In genomic region chr5:178256746-178257145, GRCh38 we compare ENCODE assay signal across 16 cellular contexts. TPM values are rescaled to one million over a fixed set of nuclear protein-coding genes. Genes with fewer than 3 reads are reported as not detected.
DNase-seq lines count a peak whose midpoint lies in the region; ATAC-seq and TF ChIP-seq lines count a peak whose summit lies in the region.
"Had no signal": no experiment of that assay in that cellular context is flagged by ENCODE, and none has a peak within 500 bp of the region (broad histone marks: within the 10 kb centered on the region; RNA-seq: fewer than 3 reads in every experiment).

No MANE protein-coding gene starts in this region.

- TF ChIP-seq POLR2A in uterus (IDR thresholded peaks at IDR 0.05): no peak

- TF ChIP-seq CTCF in DOHH2 (IDR thresholded peaks at IDR 0.05; ENCODE audit: low read depth, low read length, poor library complexity, severe bottlenecking) (no peak), uterus (IDR thresholded peaks at IDR 0.05) (no peak)

- intact Hi-C loops in sciatic nerve (cut with DNase I) (no loop called here), uterus (cut with DNase I; ENCODE audit: low total_unique reads) (no loop called here)

- peak; percentile 18 for ATAC-seq in esophagus mucosa
- ATAC-seq in sciatic nerve: peak; percentile 10
- ATAC-seq in GM18868 (IDR thresholded peaks at IDR 0.05; ENCODE audit: unreplicated experiment): no peak
- no peak for ATAC-seq in T-cell (replicated peaks in 1 of 4)
- ATAC-seq: CD8-positive, alpha-beta T cell; HCT116 had no signal

- H3K4me1 Mint-ChIP-seq in T-cell: no peaks in the 10 kb centered on the region

- peak overlapping the region; percentile 83 for H3K4me2 ChIP-seq in BLaER1
- peak overlapping the region; percentile 66 for H3K4me2 ChIP-seq in DOHH2 (ENCODE audit: low read length)

- H3K79me2 ChIP-seq in DOHH2 (ENCODE audit: control insufficient read depth, low read length): peaks cover 24% of the 10 kb centered on the region

- peaks cover 63% of the 10 kb centered on the region for H3K4me1 ChIP-seq in BLaER1
- H3K4me1 ChIP-seq in DOHH2 (ENCODE audit: control insufficient read depth, low read length): peaks cover 72% of the 10 kb centered on the region
- no peaks in the 10 kb centered on the region for H3K4me1 ChIP-seq in uterus

- no peaks in the 10 kb centered on the region; the same call in 1 of the 2 replicates for H3F3A ChIP-seq in DOHH2 (ENCODE audit: control insufficient read depth, insufficient read depth)

- H3K36me3 ChIP-seq in BLaER1: no peaks in the 10 kb centered on the region
- no peaks in the 10 kb centered on the region for H3K36me3 ChIP-seq in DOHH2 (ENCODE audit: control insufficient read depth, low read length)
- no peaks in the 10 kb centered on the region for H3K36me3 ChIP-seq in uterus

- H3K9me3 ChIP-seq in BLaER1 (no peaks in the 10 kb centered on the region), DOHH2 (ENCODE audit: control insufficient read depth, insufficient read depth, low read length) (no peaks in the 10 kb centered on the region), uterus (no peaks in the 10 kb centered on the region)

- H3K36me3 Mint-ChIP-seq in T-cell: no peaks in the 10 kb centered on the region
- H3K36me3 Mint-ChIP-seq: CD14-positive monocyte; CD8-positive, alpha-beta T cell; IgD-negative memory B cell had no signal

- H3K9ac ChIP-seq in BLaER1: 0 out of 2 replicates have a peak overlapping the region, but pooled peaks have one; percentile 18

- no peak overlapping the region for H3K27ac Mint-ChIP-seq in T-cell
- H3K27ac Mint-ChIP-seq: B cell; CD8-positive, alpha-beta T cell; IgD-negative memory B cell had no signal

- H3K27ac ChIP-seq in BLaER1: no peak overlapping the region
- H3K27ac ChIP-seq in DOHH2 (ENCODE audit: low read depth, low read length): peak overlapping the region; percentile 96
- H3K27ac ChIP-seq in uterus: no peak overlapping the region

- POLR2A ChIA-PET in T-cell (lab: Charles Lee): no interaction called here

- no peaks in the 10 kb centered on the region for H3K9me2 ChIP-seq in DOHH2 (replicated peaks; ENCODE audit: control insufficient read depth, low read length)

- H3K4me3 ChIP-seq in BLaER1 (no peak overlapping the region), DOHH2 (ENCODE audit: low read length) (peak overlapping the region; percentile 67), uterus (no peak overlapping the region)

- CTCF ChIA-PET in T-cell (lab: Charles Lee): no interaction called here

- no peaks in the 10 kb centered on the region for H3K27me3 Mint-ChIP-seq in T-cell
- H3K27me3 Mint-ChIP-seq: B cell, IgD-negative memory B cell had no signal

- H3K9me3 Mint-ChIP-seq in T-cell: no peaks in the 10 kb centered on the region
- H3K9me3 Mint-ChIP-seq: CD14-positive monocyte; CD8-positive, alpha-beta T cell; IgD-negative memory B cell had no signal

- no peaks in the 10 kb centered on the region for H4K20me1 ChIP-seq in BLaER1
- no peaks in the 10 kb centered on the region for H4K20me1 ChIP-seq in DOHH2 (ENCODE audit: control insufficient read depth, insufficient read depth, low read depth, low read length)

- H3K27me3 ChIP-seq in BLaER1 (no peaks in the 10 kb centered on the region), DOHH2 (ENCODE audit: control insufficient read depth, low read length) (no peaks in the 10 kb centered on the region), uterus (no peaks in the 10 kb centered on the region)

- H3K4me3 Mint-ChIP-seq in T-cell: no peak overlapping the region
- H3K4me3 Mint-ChIP-seq: B cell; CD14-positive monocyte; CD8-positive, alpha-beta T cell; IgD-negative memory B cell had no signal

- DNase-seq in sciatic nerve (ENCODE audit: low spot score) (no peak), uterus (no peak), T-cell (no peak)
- DNase-seq: CD8-positive, alpha-beta T cell; COR-L47; DMS153; DMS79 treated with DMSO at 0.1 percent for 48 hours; GDM1 had no signal

RNA-seq across cellular contexts. Expression of gene PHYKPL, which starts 24.1 kb away (rescaled TPM):
- 26.8 TPM for total RNA-seq in esophagus mucosa
- 133 TPM for total RNA-seq in sciatic nerve
- 100 to 1,000 TPM in 2 of 4 donors, 10 to 100 TPM in 2; 41.5 to 129 (median 89.9) TPM for total RNA-seq in uterus
- total RNA-seq in T-cell: 100 to 1,000 TPM; 135 to 208 (median 193) TPM

RNA-seq across cellular contexts. Expression of gene HNRNPAB, which starts 52.4 kb away (rescaled TPM):
- 153 TPM for total RNA-seq in esophagus mucosa
- 88.0 TPM for total RNA-seq in sciatic nerve
- total RNA-seq in uterus: 100 to 1,000 TPM in 1 of 4 donors, 10 to 100 TPM in 3; 45.1 to 112 (median 73.4) TPM
- 10 to 100 TPM; 78.8 to 89.2 (median 85.1) TPM for total RNA-seq in T-cell

Comparison
In these comparisons a context has a peak if more than half of its experiments do, and no peak if none do; other contexts are left out.
1. ATAC-seq: peak in esophagus mucosa (single experiment) and sciatic nerve (single experiment); none in GM18868 (single experiment) and T-cell (0 of 4).